In the genomic region with DNA sequence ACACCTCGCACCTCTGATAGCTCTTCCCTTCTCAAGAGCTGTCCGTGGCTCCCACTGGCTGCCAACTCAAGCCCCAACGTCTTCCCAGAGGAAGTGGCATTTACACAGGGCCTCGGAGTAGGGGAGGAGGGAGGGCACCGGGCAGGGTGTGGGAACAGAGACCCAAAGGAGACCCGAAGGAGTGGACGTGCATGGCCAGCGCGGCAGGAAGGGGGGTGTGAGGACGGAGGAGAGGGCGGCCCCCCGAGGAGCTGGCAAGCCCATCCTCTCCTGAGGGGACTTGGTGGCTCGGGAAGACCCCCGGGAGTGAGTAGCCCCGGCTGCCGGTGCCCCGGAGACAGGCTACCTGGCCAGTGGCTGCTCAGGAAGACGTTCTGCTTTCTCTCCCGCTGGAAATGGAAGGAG, we compare ENCODE assay signal across 24 cellular contexts.
A peak's percentile ranks its signal among the peaks of the same experiment; 100 is the strongest.
DNase-seq lines count a peak whose midpoint lies in the region; ATAC-seq and TF ChIP-seq lines count a peak whose summit lies in the region.
"Had no signal": no experiment of that assay in that cellular context is flagged by ENCODE, and none has a peak within 500 bp of the region (broad histone marks: within the 10 kb centered on the region; RNA-seq: fewer than 3 reads in every experiment).

No MANE protein-coding gene starts in this region.

- H3K4me1 ChIP-seq in colonic mucosa (peaks cover 6% of the 10 kb centered on the region), esophagus squamous epithelium (peaks cover 9 to 56% (median 28%) of the 10 kb centered on the region in 3 donors)

- WGBS in esophagus squamous epithelium, 2 donors: 17 to 50% methylated on average over 2 to 14 of the region's 19 CpGs

- H3K4me3 ChIP-seq in colonic mucosa: no peak overlapping the region
- H3K4me3 ChIP-seq in esophagus squamous epithelium: no peak overlapping the region
- H3K4me3 ChIP-seq: esophagus muscularis mucosa, testis had no signal

- no peaks in the 10 kb centered on the region for H3K36me3 ChIP-seq in colonic mucosa
- no peaks in the 10 kb centered on the region for H3K36me3 ChIP-seq in esophagus squamous epithelium
- H3K36me3 ChIP-seq: esophagus muscularis mucosa had no signal

- no peaks in the 10 kb centered on the region for H3K36me3 Mint-ChIP-seq in activated naive CD8-positive, alpha-beta T cell treated with anti-CD3 and anti-CD28 coated beads, Interleukin-2, amount 50 U/mL, for 24 hours (ENCODE audit: low read depth)
- no peaks in the 10 kb centered on the region for H3K36me3 Mint-ChIP-seq in activated naive CD8-positive, alpha-beta T cell treated with anti-CD3 and anti-CD28 coated beads for 36 hours
- H3K36me3 Mint-ChIP-seq: CD4-positive, CD25-positive, alpha-beta regulatory T cell; stimulated activated naive B cell treated with anti-CD40 and anti-IgM and Interleukin-4, amounts not matched to agents 10 μg/mL and 1 μg/mL and 100 μg/mL, for 72 hours had no signal

- intact Hi-C loops in colonic mucosa (cut with DNase I) (no loop called here), sciatic nerve (cut with DNase I) (no loop called here), esophagus squamous epithelium (cut with DNase I) (no loop called here)

- TF ChIP-seq POLR2A in esophagus squamous epithelium (IDR thresholded peaks at IDR 0.05): no peak

- H3K27me3 ChIP-seq in colonic mucosa: no peaks in the 10 kb centered on the region
- peaks cover 0 to 58% (median 0%) of the 10 kb centered on the region in 4 donors for H3K27me3 ChIP-seq in esophagus squamous epithelium
- H3K27me3 ChIP-seq: testis had no signal

- H3K9me3 ChIP-seq in colonic mucosa: no peaks in the 10 kb centered on the region
- H3K9me3 ChIP-seq in esophagus squamous epithelium: no peaks in the 10 kb centered on the region
- H3K9me3 ChIP-seq: esophagus muscularis mucosa, testis had no signal

- in situ Hi-C loops in ACHN (cut with HindIII; ENCODE audit: low pct_ligation_motif_present, low pct_unique_long_range_greater_than_20kb, low sequenced_read_pairs): no loop called here

- ATAC-seq in activated naive CD8-positive, alpha-beta T cell treated with anti-CD3 and anti-CD28 coated beads, Interleukin-2, amount 50 U/mL, for 24 hours: no peak
- no peak for ATAC-seq in sciatic nerve
- ATAC-seq: stimulated activated naive B cell treated with anti-CD40 and anti-IgM and Interleukin-4, amounts not matched to agents 10 μg/mL and 1 μg/mL and 100 μg/mL, for 72 hours had no signal

- DNase-seq in activated naive CD8-positive, alpha-beta T cell treated with anti-CD3 and anti-CD28 coated beads, Interleukin-2, amount 50 U/mL, for 24 hours: peak; percentile 2
- DNase-seq in activated naive CD8-positive, alpha-beta T cell treated with anti-CD3 and anti-CD28 coated beads for 36 hours: no peak
- DNase-seq in D341Med (ENCODE audit: low spot score) (peak; percentile 26), colonic mucosa (peak; percentile 15), sciatic nerve (ENCODE audit: low spot score) (peak; percentile 36), ACHN (no peak), esophagus squamous epithelium (lab: John Stamatoyannopoulos, UW) (no peak)
- DNase-seq: activated gamma-delta T cell treated with Interleukin-2 at 50 U/mL for 16 hours; amygdala; CD4-positive, CD25-positive, alpha-beta regulatory T cell; cortex of kidney; DMS 273 treated with DMSO at 0.1 percent for 48 hours; IMR-90; NCI-H1105; NCI-H2029 treated with DMSO at 0.1 percent for 48 hours; NCI-H345; NCI-H774; nephron progenitor cell; RPMI8226; stimulated activated naive B cell treated with anti-CD40 and anti-IgM and Interleukin-4, amounts not matched to agents 10 μg/mL and 1 μg/mL and 100 μg/mL, for 72 hours; testis had no signal

- TF ChIP-seq CTCF in colonic mucosa (IDR thresholded peaks at IDR 0.05): no peak
- no peak for TF ChIP-seq CTCF in esophagus squamous epithelium (IDR thresholded peaks at IDR 0.05)

- no peak overlapping the region for H3K9ac ChIP-seq in colonic mucosa (ENCODE audit: low read depth in 2 of 2, low read length in 2 of 2)

- H3K4me3 Mint-ChIP-seq in activated naive CD8-positive, alpha-beta T cell treated with anti-CD3 and anti-CD28 coated beads, Interleukin-2, amount 50 U/mL, for 24 hours: no peak overlapping the region
- no peak overlapping the region for H3K4me3 Mint-ChIP-seq in activated naive CD8-positive, alpha-beta T cell treated with anti-CD3 and anti-CD28 coated beads for 36 hours
- H3K4me3 Mint-ChIP-seq: CD4-positive, CD25-positive, alpha-beta regulatory T cell; endodermal cell; nephron progenitor cell; stimulated activated naive B cell treated with anti-CD40 and anti-IgM and Interleukin-4, amounts not matched to agents 10 μg/mL and 1 μg/mL and 100 μg/mL, for 72 hours; T-helper 2 cell treated with Interferon-gamma antibody and Interleukin-4, amounts not matched to agents 5 μg/mL and 100 μg/mL, for 36 hours had no signal

- no peak overlapping the region for H3K27ac ChIP-seq in colonic mucosa
- H3K27ac ChIP-seq in esophagus squamous epithelium: no peak overlapping the region
- H3K27ac ChIP-seq: esophagus muscularis mucosa, testis had no signal

- peaks cover 7% of the 10 kb centered on the region for H3K4me1 Mint-ChIP-seq in activated naive CD8-positive, alpha-beta T cell treated with anti-CD3 and anti-CD28 coated beads, Interleukin-2, amount 50 U/mL, for 24 hours
- peaks cover 4% of the 10 kb centered on the region for H3K4me1 Mint-ChIP-seq in activated naive CD8-positive, alpha-beta T cell treated with anti-CD3 and anti-CD28 coated beads for 36 hours

- H3K27me3 Mint-ChIP-seq in activated naive CD8-positive, alpha-beta T cell treated with anti-CD3 and anti-CD28 coated beads, Interleukin-2, amount 50 U/mL, for 24 hours: no peaks in the 10 kb centered on the region
- peaks cover 4% of the 10 kb centered on the region for H3K27me3 Mint-ChIP-seq in activated naive CD8-positive, alpha-beta T cell treated with anti-CD3 and anti-CD28 coated beads for 36 hours

- no peak overlapping the region for H3K27ac Mint-ChIP-seq in activated naive CD8-positive, alpha-beta T cell treated with anti-CD3 and anti-CD28 coated beads, Interleukin-2, amount 50 U/mL, for 24 hours
- H3K27ac Mint-ChIP-seq in activated naive CD8-positive, alpha-beta T cell treated with anti-CD3 and anti-CD28 coated beads for 36 hours: no peak overlapping the region
- H3K27ac Mint-ChIP-seq: CD4-positive, CD25-positive, alpha-beta regulatory T cell; endodermal cell; nephron progenitor cell; stimulated activated naive B cell treated with anti-CD40 and anti-IgM and Interleukin-4, amounts not matched to agents 10 μg/mL and 1 μg/mL and 100 μg/mL, for 72 hours; T-helper 2 cell treated with Interferon-gamma antibody and Interleukin-4, amounts not matched to agents 5 μg/mL and 100 μg/mL, for 36 hours had no signal

- no peaks in the 10 kb centered on the region for H3K9me3 Mint-ChIP-seq in activated naive CD8-positive, alpha-beta T cell treated with anti-CD3 and anti-CD28 coated beads, Interleukin-2, amount 50 U/mL, for 24 hours
- no peaks in the 10 kb centered on the region for H3K9me3 Mint-ChIP-seq in activated naive CD8-positive, alpha-beta T cell treated with anti-CD3 and anti-CD28 coated beads for 36 hours
- H3K9me3 Mint-ChIP-seq: CD4-positive, CD25-positive, alpha-beta regulatory T cell; endodermal cell; nephron progenitor cell; stimulated activated naive B cell treated with anti-CD40 and anti-IgM and Interleukin-4, amounts not matched to agents 10 μg/mL and 1 μg/mL and 100 μg/mL, for 72 hours; T-helper 2 cell treated with Interferon-gamma antibody and Interleukin-4, amounts not matched to agents 5 μg/mL and 100 μg/mL, for 36 hours had no signal

Comparison
In these comparisons a context has a peak if more than half of its experiments do, and no peak if none do; other contexts are left out.
1. DNase-seq: peak in activated naive CD8-positive, alpha-beta T cell treated with anti-CD3 and anti-CD28 coated beads, Interleukin-2, amount 50 U/mL, for 24 hours (single experiment), D341Med (single experiment), colonic mucosa (single experiment) and sciatic nerve (single experiment); none in activated naive CD8-positive, alpha-beta T cell treated with anti-CD3 and anti-CD28 coated beads for 36 hours (single experiment), ACHN (single experiment) and esophagus squamous epithelium (single experiment).